ENCODE assay signal across 1 cellular context in the genomic region with DNA sequence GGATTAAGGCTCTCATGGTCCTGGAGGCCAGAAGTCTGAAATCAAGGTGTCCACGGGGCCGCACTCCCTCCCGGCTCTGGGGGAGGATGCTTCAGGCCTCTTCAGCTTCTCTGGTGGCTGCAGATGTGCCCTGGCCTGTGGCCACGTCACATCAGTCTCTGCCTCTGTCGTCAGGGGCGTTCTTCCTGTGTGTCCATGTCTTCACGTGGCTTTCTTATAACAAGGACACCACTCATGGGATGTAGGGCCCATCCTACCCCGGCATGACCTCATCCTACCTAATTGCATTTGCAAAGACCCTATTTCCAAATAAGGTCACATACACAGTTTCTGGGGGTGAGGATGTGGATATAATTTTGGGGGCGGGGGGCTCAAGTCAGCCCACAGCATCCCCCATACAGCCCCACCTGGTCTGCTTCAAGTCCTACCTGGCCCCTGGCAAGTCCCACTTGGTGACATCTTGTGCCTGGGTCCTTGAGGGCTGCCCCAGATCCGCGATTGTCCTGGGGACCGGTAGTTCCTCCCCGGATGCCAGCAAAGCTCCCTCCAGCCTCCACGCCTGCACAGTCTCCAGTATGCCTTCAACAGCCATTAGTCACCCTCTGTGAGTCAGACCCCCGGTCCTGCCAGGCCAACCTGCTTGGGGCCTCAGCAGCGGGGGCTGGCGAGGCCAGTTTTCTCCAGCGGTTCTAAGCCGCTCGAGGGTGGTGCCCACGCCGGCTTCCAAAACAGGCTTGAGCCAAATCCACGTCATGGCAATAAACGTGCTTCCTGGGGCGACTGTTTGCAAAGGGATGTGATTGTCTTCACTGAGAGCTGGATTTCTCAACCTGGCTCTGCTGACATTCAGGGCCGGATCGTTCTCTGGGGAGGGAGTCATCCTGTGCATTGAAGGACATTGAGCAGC.
A peak's percentile ranks its signal among the peaks of the same experiment; 100 is the strongest.
TF ChIP-seq lines count a peak whose summit lies in the region.

No MANE protein-coding gene starts in this region.

TF ChIP-seq in K562, 482 proteins besides CTCF, POLR2A, EP300 and RAD21:
- TF ChIP-seq TOE1 (IDR thresholded peaks at IDR 0.05; ENCODE audit: borderline replicate concordance) (no peak), TOE1 (CRISPR knock-in tag; IDR thresholded peaks at IDR 0.05; ENCODE audit: borderline replicate concordance, low read depth) (no peak), ZNF589 (CRISPR knock-in tag; IDR thresholded peaks at IDR 0.05; ENCODE audit: low read depth) (no peak), PCBP2 (IDR thresholded peaks at IDR 0.05; ENCODE audit: low read depth, low read length, poor library complexity, severe bottlenecking) (no peak), KLF6 (CRISPR knock-in tag; IDR thresholded peaks at IDR 0.05; ENCODE audit: borderline replicate concordance) (no peak), E2F3 (CRISPR knock-in tag; IDR thresholded peaks at IDR 0.05) (no peak), ZNF668 (CRISPR knock-in tag; IDR thresholded peaks at IDR 0.05) (no peak), FOSL1 (tag; conservative IDR thresholded peaks at IDR 0.05) (peak; percentile 81), MECOM (CRISPR knock-in tag; IDR thresholded peaks at IDR 0.05) (no peak), GATAD2A (IDR thresholded peaks at IDR 0.05) (no peak), RBFOX2 (IDR thresholded peaks at IDR 0.05; ENCODE audit: low read depth, low read length) (no peak), POLR2G (IDR thresholded peaks at IDR 0.05; ENCODE audit: low read depth, low read length) (peak; percentile 26; the same call in 1 of the 2 replicates), SETDB1 (IDR thresholded peaks at IDR 0.05; ENCODE audit: low read length) (no peak)
- TF ChIP-seq, protein P1, sequence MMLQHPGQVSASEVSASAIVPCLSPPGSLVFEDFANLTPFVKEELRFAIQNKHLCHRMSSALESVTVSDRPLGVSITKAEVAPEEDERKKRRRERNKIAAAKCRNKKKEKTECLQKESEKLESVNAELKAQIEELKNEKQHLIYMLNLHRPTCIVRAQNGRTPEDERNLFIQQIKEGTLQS (IDR thresholded peaks at IDR 0.05) = 0 out of 2 replicates have a peak, but pooled peaks have one; percentile 10
- TF ChIP-seq, protein P1 (CRISPR knock-in tag; conservative IDR thresholded peaks at IDR 0.05) = no peak
- TF ChIP-seq, protein P2, sequence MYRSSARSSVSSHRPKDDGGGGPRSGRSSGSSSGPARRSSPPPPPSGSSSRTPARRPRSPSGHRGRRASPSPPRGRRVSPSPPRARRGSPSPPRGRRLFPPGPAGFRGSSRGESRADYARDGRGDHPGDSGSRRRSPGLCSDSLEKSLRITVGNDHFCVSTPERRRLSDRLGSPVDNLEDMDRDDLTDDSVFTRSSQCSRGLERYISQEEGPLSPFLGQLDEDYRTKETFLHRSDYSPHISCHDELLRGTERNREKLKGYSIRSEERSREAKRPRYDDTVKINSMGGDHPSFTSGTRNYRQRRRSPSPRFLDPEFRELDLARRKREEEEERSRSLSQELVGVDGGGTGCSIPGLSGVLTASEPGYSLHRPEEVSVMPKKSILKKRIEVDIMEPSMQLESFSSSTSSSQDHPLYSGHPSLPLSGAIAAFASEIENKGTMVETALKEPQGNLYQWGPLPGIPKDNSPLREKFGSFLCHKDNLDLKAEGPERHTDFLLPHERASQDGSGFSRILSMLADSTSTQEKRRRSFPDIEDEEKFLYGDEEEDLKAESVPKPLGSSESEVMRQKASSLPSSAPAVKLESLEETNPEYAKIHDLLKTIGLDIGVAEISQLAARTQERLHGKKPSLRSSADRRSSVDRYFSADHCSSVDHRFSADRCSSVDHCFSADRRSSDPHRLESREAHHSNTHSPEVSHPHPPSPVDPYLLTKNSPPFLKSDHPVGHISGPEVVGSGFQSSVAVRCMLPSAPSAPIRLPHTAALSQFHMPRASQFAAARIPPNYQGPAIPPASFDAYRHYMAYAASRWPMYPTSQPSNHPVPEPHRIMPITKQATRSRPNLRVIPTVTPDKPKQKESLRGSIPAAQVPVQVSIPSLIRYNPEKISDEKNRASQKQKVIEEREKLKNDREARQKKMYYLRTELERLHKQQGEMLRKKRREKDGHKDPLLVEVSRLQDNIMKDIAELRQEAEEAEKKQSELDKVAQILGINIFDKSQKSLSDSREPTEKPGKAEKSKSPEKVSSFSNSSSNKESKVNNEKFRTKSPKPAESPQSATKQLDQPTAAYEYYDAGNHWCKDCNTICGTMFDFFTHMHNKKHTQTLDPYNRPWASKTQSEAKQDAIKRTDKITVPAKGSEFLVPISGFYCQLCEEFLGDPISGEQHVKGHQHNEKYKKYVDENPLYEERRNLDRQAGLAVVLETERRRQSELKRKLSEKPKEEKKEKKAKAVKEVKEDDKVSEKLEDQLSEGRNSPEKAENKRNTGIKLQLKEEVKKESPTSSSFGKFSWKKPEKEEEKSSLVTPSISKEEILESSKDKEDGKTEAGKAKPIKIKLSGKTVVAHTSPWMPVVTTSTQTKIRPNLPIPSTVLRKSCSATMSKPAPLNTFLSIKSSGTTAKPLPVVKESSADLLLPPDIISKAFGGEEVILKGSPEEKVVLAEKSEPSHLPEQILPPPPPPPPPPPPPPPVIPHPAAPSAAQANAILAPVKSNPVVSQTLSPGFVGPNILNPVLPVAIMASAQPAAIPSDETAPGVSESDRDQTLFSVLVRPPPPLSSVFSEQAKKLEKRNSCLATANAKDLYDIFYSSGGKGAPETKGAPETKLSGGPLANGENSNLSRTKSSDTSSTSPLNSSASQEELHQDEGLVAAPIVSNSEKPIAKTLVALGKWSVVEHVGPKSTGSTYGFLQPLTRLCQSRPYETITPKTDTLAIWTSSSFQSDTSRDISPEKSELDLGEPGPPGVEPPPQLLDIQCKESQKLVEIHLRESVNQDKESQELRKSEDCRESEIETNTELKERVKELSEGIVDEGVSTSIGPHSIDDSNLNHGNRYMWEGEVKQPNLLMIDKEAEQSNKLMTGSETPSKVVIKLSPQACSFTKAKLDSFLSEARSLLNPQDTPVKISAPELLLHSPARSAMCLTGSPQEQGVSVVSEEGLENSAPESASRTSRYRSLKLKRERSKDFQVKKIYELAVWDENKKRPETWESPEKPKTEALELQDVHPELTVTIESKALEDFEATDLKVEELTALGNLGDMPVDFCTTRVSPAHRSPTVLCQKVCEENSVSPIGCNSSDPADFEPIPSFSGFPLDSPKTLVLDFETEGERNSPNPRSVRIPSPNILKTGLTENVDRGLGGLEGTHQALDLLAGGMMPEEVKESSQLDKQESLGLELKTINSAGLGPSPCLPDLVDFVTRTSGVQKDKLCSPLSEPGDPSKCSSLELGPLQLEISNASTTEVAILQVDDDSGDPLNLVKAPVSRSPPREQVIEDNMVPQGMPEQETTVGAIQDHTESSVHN (IDR thresholded peaks at IDR 0.05; ENCODE audit: borderline replicate concordance in 1 of 2, low read depth in 1 of 2) = no peak
- TF ChIP-seq, protein P3, sequence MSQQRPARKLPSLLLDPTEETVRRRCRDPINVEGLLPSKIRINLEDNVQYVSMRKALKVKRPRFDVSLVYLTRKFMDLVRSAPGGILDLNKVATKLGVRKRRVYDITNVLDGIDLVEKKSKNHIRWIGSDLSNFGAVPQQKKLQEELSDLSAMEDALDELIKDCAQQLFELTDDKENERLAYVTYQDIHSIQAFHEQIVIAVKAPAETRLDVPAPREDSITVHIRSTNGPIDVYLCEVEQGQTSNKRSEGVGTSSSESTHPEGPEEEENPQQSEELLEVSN (IDR thresholded peaks at IDR 0.05; ENCODE audit: borderline replicate concordance in 1 of 2, extremely low read depth in 1 of 2, insufficient read depth in 1 of 2, insufficient read length in 1 of 2, low read depth in 1 of 2, low read length in 1 of 2, poor library complexity in 1 of 2, severe bottlenecking in 1 of 2) = no peak
- TF ChIP-seq, protein P4, sequence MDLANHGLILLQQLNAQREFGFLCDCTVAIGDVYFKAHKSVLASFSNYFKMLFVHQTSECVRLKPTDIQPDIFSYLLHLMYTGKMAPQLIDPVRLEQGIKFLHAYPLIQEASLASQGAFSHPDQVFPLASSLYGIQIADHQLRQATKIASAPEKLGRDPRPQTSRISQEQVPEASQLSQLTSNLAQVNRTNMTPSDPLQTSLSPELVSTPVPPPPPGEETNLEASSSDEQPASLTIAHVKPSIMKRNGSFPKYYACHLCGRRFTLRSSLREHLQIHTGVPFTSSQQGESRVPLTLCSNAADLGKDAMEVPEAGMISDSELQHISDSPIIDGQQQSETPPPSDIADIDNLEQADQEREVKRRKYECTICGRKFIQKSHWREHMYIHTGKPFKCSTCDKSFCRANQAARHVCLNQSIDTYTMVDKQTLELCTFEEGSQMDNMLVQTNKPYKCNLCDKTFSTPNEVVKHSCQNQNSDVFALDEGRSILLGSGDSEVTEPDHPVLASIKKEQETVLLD (IDR thresholded peaks at IDR 0.05) = no peak
- TF ChIP-seq, protein P5, sequence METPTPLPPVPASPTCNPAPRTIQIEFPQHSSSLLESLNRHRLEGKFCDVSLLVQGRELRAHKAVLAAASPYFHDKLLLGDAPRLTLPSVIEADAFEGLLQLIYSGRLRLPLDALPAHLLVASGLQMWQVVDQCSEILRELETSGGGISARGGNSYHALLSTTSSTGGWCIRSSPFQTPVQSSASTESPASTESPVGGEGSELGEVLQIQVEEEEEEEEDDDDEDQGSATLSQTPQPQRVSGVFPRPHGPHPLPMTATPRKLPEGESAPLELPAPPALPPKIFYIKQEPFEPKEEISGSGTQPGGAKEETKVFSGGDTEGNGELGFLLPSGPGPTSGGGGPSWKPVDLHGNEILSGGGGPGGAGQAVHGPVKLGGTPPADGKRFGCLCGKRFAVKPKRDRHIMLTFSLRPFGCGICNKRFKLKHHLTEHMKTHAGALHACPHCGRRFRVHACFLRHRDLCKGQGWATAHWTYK (CRISPR knock-in tag; IDR thresholded peaks at IDR 0.05) = no peak
- TF ChIP-seq, protein P6, sequence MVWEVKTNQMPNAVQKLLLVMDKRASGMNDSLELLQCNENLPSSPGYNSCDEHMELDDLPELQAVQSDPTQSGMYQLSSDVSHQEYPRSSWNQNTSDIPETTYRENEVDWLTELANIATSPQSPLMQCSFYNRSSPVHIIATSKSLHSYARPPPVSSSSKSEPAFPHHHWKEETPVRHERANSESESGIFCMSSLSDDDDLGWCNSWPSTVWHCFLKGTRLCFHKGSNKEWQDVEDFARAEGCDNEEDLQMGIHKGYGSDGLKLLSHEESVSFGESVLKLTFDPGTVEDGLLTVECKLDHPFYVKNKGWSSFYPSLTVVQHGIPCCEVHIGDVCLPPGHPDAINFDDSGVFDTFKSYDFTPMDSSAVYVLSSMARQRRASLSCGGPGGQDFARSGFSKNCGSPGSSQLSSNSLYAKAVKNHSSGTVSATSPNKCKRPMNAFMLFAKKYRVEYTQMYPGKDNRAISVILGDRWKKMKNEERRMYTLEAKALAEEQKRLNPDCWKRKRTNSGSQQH (CRISPR knock-in tag; IDR thresholded peaks at IDR 0.05) = no peak
- TF ChIP-seq, protein P7, sequence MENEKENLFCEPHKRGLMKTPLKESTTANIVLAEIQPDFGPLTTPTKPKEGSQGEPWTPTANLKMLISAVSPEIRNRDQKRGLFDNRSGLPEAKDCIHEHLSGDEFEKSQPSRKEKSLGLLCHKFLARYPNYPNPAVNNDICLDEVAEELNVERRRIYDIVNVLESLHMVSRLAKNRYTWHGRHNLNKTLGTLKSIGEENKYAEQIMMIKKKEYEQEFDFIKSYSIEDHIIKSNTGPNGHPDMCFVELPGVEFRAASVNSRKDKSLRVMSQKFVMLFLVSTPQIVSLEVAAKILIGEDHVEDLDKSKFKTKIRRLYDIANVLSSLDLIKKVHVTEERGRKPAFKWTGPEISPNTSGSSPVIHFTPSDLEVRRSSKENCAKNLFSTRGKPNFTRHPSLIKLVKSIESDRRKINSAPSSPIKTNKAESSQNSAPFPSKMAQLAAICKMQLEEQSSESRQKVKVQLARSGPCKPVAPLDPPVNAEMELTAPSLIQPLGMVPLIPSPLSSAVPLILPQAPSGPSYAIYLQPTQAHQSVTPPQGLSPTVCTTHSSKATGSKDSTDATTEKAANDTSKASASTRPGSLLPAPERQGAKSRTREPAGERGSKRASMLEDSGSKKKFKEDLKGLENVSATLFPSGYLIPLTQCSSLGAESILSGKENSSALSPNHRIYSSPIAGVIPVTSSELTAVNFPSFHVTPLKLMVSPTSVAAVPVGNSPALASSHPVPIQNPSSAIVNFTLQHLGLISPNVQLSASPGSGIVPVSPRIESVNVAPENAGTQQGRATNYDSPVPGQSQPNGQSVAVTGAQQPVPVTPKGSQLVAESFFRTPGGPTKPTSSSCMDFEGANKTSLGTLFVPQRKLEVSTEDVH (IDR thresholded peaks at IDR 0.05; ENCODE audit: low read depth, partially characterized antibody) = no peak
